20 cellular contexts compared by ENCODE assay signal in the genomic region with DNA sequence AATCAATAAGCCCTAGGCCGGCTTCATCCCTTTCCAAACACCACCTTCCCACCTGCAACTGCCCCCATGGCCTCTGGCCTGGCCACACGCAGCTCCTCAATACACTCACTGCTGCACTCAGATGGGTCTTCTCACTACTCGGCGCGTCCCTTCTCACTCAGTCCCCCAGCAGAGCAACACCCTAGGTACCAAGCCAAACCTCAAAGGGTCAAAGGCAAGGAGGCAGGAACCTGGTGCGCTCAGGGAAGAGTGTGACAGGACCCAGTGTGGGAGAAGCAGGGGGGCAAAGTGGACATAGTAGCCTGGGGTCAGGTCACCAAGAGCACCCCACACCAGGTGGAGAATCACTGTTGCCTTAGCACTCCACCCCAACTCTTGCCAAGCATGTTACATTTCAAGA.
"Had no signal": no experiment of that assay in that cellular context is flagged by ENCODE, and none has a peak within 500 bp of the region (broad histone marks: within the 10 kb centered on the region; RNA-seq: fewer than 3 reads in every experiment).

No MANE protein-coding gene starts in this region.

- H3K9me3 Mint-ChIP-seq: natural killer cell had no signal

- H3K27ac Mint-ChIP-seq: effector memory CD8-positive, alpha-beta T cell; natural killer cell had no signal

- ATAC-seq: effector memory CD8-positive, alpha-beta T cell; natural killer cell; pancreas had no signal

- H3K4me1 ChIP-seq: colonic mucosa, lower lobe of right lung, pancreas, right lobe of liver, transverse colon had no signal

- H3K27me3 ChIP-seq: colonic mucosa, neutrophil, pancreas, right lobe of liver, stomach, testis, transverse colon, vagina had no signal

- H3K4me3 ChIP-seq: colonic mucosa, lower lobe of right lung, pancreas, right lobe of liver, smooth muscle cell, stomach, testis, transverse colon, vagina had no signal

- H3K4me2 ChIP-seq: smooth muscle cell had no signal

- DNase-seq: colonic mucosa; dermis blood vessel endothelial cell; effector memory CD8-positive, alpha-beta T cell; erythroblast; lower lobe of right lung; natural killer cell; pancreas; retina; right lobe of liver; stimulated activated CD4-positive, alpha-beta T cell treated with anti-CD3 and anti-CD28 coated beads, Interleukin-12 subunit alpha, Interleukin-12 subunit beta, amount 100 ng/mL, for 4 hours; stimulated activated CD4-positive, alpha-beta T cell treated with anti-CD3 and anti-CD28 coated beads, Interleukin-1b, Interleukin-23, amount 100 ng/mL, for 48 hours; stimulated activated CD4-positive, alpha-beta T cell treated with anti-CD3 and anti-CD28 coated beads, Interleukin-4, amount 100 ng/mL, for 1 hour; stimulated activated CD8-positive, alpha-beta memory T cell treated with anti-CD3 and anti-CD28 coated beads, Interleukin-4, amount 100 ng/mL, for 48 hours; stimulated activated naive CD4-positive, alpha-beta T cell treated with Interleukin-2 at 50 U/mL for 16 hours; stomach; testis; transverse colon had no signal

- H3K4me3 Mint-ChIP-seq: effector memory CD8-positive, alpha-beta T cell; natural killer cell had no signal

- H3K36me3 ChIP-seq: colonic mucosa, lower lobe of right lung, neutrophil, pancreas, right lobe of liver, stomach, transverse colon, vagina had no signal

- H3K27ac ChIP-seq: colonic mucosa, lower lobe of right lung, neutrophil, pancreas, right lobe of liver, stomach, testis, transverse colon, vagina had no signal

- H3K36me3 Mint-ChIP-seq: natural killer cell had no signal

- H3K9me3 ChIP-seq: colonic mucosa, lower lobe of right lung, neutrophil, pancreas, right lobe of liver, stomach, testis, transverse colon, vagina had no signal

- H3K4me1 Mint-ChIP-seq: natural killer cell had no signal
